In genomic region chr20:61998343-61999121, GRCh38 we compare ENCODE assay signal across 17 cellular contexts.
DNase-seq lines count a peak whose midpoint lies in the region; ATAC-seq, FAIRE-seq and TF ChIP-seq lines count a peak whose summit lies in the region.
"Had no signal": no experiment of that assay in that cellular context is flagged by ENCODE, and none has a peak within 500 bp of the region (broad histone marks: within the 10 kb centered on the region; RNA-seq: fewer than 3 reads in every experiment).

No MANE protein-coding gene starts in this region.

- H3K4me1 ChIP-seq in HepG2 (ENCODE audit: insufficient read depth, low read length) (peaks cover 28% of the 10 kb centered on the region), right lobe of liver (peaks cover 0 to 6% (median 2%) of the 10 kb centered on the region in 4 donors)

- no peak overlapping the region for H3K4me2 ChIP-seq in HepG2 (ENCODE audit: low read depth, low read length)
- H3K4me2 ChIP-seq: SK-N-SH had no signal

- H3K27me3 ChIP-seq in HepG2 (ENCODE audit: control insufficient read depth in 1 of 2, insufficient read depth in 2 of 2, low read length in 2 of 2) (no peaks in the 10 kb centered on the region), right lobe of liver (no peaks in the 10 kb centered on the region)

- no peak overlapping the region for H3K27ac Mint-ChIP-seq in glutamatergic neuron (ENCODE audit: unreplicated experiment)
- H3K27ac Mint-ChIP-seq: CD4-positive, CD25-positive, alpha-beta regulatory T cell had no signal

- POLR2A ChIA-PET in HepG2 (lab: Yijun Ruan, JAX) (no interaction called here), RWPE1 (lab: Yijun Ruan, JAX; ENCODE audit: low non-redundant PET) (no interaction called here)

- in situ Hi-C loops in HepG2 (cut with HindIII; ENCODE audit: extremely low pct_ligation_motif_present, low pct_unique_long_range_greater_than_20kb) = no loop called here

- no peak overlapping the region for H2AFZ ChIP-seq in HepG2 (ENCODE audit: low read length)

- H3K4me3 Mint-ChIP-seq in glutamatergic neuron (ENCODE audit: unreplicated experiment) = no peak overlapping the region
- H3K4me3 Mint-ChIP-seq: CD4-positive, CD25-positive, alpha-beta regulatory T cell had no signal

- no peak for ATAC-seq in HepG2
- no peak for ATAC-seq in right lobe of liver
- ATAC-seq in GM18498 (IDR thresholded peaks at IDR 0.05; ENCODE audit: unreplicated experiment) = no peak

- intact Hi-C loops in HepG2 (cut with micrococcal nuclease; ENCODE audit: unreplicated experiment) (no loop called here), right lobe of liver (cut with DNase I) (no loop called here)

- BruUV-seq in HepG2 (replicated peaks; lab: Mats Ljungman, UMichigan) = no TSS peak

- no peaks in the 10 kb centered on the region for H3K79me2 ChIP-seq in HepG2 (ENCODE audit: insufficient read depth, low read length)

- no peaks in the 10 kb centered on the region for H4K20me1 ChIP-seq in HepG2 (ENCODE audit: insufficient read depth, low read length)

- FAIRE-seq in HepG2 (lab: Jason Lieb, UNC) = no peak
- FAIRE-seq: A204.1 had no signal

- CTCF ChIA-PET in HepG2 (lab: Yijun Ruan, JAX; ENCODE audit: low intra/inter-chr PET ratio, low total read pairs) (no interaction called here), RWPE1 (lab: Yijun Ruan, JAX) (no interaction called here)

- TF ChIP-seq POLR2A in HepG2 (IDR thresholded peaks at IDR 0.05; ENCODE audit: insufficient read depth in 1 of 2, low read depth in 2 of 2, low read length in 2 of 2) (no peak), right lobe of liver (IDR thresholded peaks at IDR 0.05) (no peak)

- H3K27ac ChIP-seq in HepG2 (ENCODE audit: extremely low read length, insufficient read depth, low read length) (no peak overlapping the region), right lobe of liver (no peak overlapping the region), RWPE1 (peak overlapping the region; percentile 2; the same call in 1 of the 2 replicates)

- TF ChIP-seq EP300 in HepG2 (IDR thresholded peaks at IDR 0.05; ENCODE audit: low read depth in 2 of 2, low read length in 2 of 2) = no peak
- TF ChIP-seq EP300 in HepG2 (CRISPR knock-in tag; IDR thresholded peaks at IDR 0.05; ENCODE audit: borderline replicate concordance) = no peak

- H3K4me3 ChIP-seq in HepG2 (replicated peaks in 1 of 3; ENCODE audit: insufficient read depth in 1 of 3, low read depth in 2 of 3, low read length in 3 of 3) (no peak overlapping the region), right lobe of liver (no peak overlapping the region)

- no peak for TF ChIP-seq RAD21 in HepG2 (CRISPR knock-in tag; IDR thresholded peaks at IDR 0.05)

- TF ChIP-seq CTCF in HepG2 (CRISPR knock-in tag; IDR thresholded peaks at IDR 0.05) (no peak), right lobe of liver (IDR thresholded peaks at IDR 0.05) (no peak), RWPE1 (conservative IDR thresholded peaks at IDR 0.05; ENCODE audit: low read depth) (no peak), glutamatergic neuron (IDR thresholded peaks at IDR 0.05; ENCODE audit: partially characterized antibody, unreplicated experiment) (no peak)

- H3K4me1 Mint-ChIP-seq in glutamatergic neuron (ENCODE audit: low read depth, unreplicated experiment) = peaks cover 9% of the 10 kb centered on the region

- H3K9me3 Mint-ChIP-seq in glutamatergic neuron (ENCODE audit: unreplicated experiment) = peaks cover 5% of the 10 kb centered on the region

- DNase-seq in HepG2 (ENCODE audit: low spot score) (no peak), right lobe of liver (no peak), RWPE1 (ENCODE audit: low spot score) (no peak), glutamatergic neuron (peak; percentile 66), cerebellar cortex (ENCODE audit: low spot score) (no peak), T-helper 1 cell (no peak), SHP77 (lab: John Stamatoyannopoulos, UW) (no peak)
- DNase-seq: CD4-positive, CD25-positive, alpha-beta regulatory T cell; HCEC 1CT; Karpas-422; NCI-H1417 treated with DMSO at 0.1 percent for 48 hours; NCI-H187; NCI-H446; SIG-M5; SK-N-SH had no signal

- no peak overlapping the region for H3K9ac ChIP-seq in HepG2 (ENCODE audit: insufficient read depth, low read depth, low read length)
- H3K9ac ChIP-seq: SK-N-SH had no signal

- peaks cover 42 to 87% of the 10 kb centered on the region in 2 experiments for H3K36me3 ChIP-seq in HepG2 (replicated peaks in 1 of 2; ENCODE audit: control insufficient read depth in 1 of 2, insufficient read depth in 2 of 2, low read length in 2 of 2)
- peaks cover 5 to 74% (median 22%) of the 10 kb centered on the region in 4 donors for H3K36me3 ChIP-seq in right lobe of liver

- peaks cover 4% of the 10 kb centered on the region for H3K27me3 Mint-ChIP-seq in glutamatergic neuron (ENCODE audit: unreplicated experiment)
- H3K27me3 Mint-ChIP-seq: CD4-positive, CD25-positive, alpha-beta regulatory T cell had no signal

- H3K9me3 ChIP-seq in HepG2 (ENCODE audit: low read length) (no peaks in the 10 kb centered on the region), right lobe of liver (no peaks in the 10 kb centered on the region)
- H3K9me3 ChIP-seq: SK-N-SH had no signal

- H3K36me3 Mint-ChIP-seq in glutamatergic neuron (ENCODE audit: unreplicated experiment) = peaks cover 27% of the 10 kb centered on the region

- WGBS in HepG2 (ENCODE audit: low lambda C conversion rate) = 96% methylated on average over 19 of the region's 19 CpGs
- WGBS in right lobe of liver (ENCODE audit: insufficient coverage, low coverage, low lambda C conversion rate, missing lambda C conversion rate) = 91% methylated on average over 10 of the region's 19 CpGs

TF ChIP-seq in HepG2, 621 proteins besides CTCF, POLR2A, EP300 and RAD21 (continues in another document):
- TF ChIP-seq ZNF577 (CRISPR knock-in tag; IDR thresholded peaks at IDR 0.05; ENCODE audit: borderline replicate concordance, low read depth) (no peak), NFIB (CRISPR knock-in tag; IDR thresholded peaks at IDR 0.05; ENCODE audit: borderline replicate concordance) (0 out of 2 replicates have a peak, but pooled peaks have one; percentile 21), SIN3B (IDR thresholded peaks at IDR 0.05; ENCODE audit: low read length) (no peak), ZNF737 (CRISPR knock-in tag; IDR thresholded peaks at IDR 0.05; ENCODE audit: borderline replicate concordance) (no peak), KDM1A (CRISPR knock-in tag; IDR thresholded peaks at IDR 0.05) (no peak), ZNF225 (CRISPR knock-in tag; IDR thresholded peaks at IDR 0.05) (0 out of 2 replicates have a peak, but pooled peaks have one; percentile 67), ZNF17 (CRISPR knock-in tag; IDR thresholded peaks at IDR 0.05) (no peak), ZNF839 (CRISPR knock-in tag; IDR thresholded peaks at IDR 0.05; ENCODE audit: borderline replicate concordance) (0 out of 2 replicates have a peak, but pooled peaks have one; percentile 43), TBX2 (CRISPR knock-in tag; IDR thresholded peaks at IDR 0.05; ENCODE audit: borderline replicate concordance) (no peak), REL (CRISPR knock-in tag; conservative IDR thresholded peaks at IDR 0.05) (no peak), ATRX (CRISPR knock-in tag; IDR thresholded peaks at IDR 0.05; ENCODE audit: borderline replicate concordance) (no peak), ZNF891 (CRISPR knock-in tag; IDR thresholded peaks at IDR 0.05) (0 out of 2 replicates have a peak, but pooled peaks have one; percentile 34)
- TF ChIP-seq, protein P1, sequence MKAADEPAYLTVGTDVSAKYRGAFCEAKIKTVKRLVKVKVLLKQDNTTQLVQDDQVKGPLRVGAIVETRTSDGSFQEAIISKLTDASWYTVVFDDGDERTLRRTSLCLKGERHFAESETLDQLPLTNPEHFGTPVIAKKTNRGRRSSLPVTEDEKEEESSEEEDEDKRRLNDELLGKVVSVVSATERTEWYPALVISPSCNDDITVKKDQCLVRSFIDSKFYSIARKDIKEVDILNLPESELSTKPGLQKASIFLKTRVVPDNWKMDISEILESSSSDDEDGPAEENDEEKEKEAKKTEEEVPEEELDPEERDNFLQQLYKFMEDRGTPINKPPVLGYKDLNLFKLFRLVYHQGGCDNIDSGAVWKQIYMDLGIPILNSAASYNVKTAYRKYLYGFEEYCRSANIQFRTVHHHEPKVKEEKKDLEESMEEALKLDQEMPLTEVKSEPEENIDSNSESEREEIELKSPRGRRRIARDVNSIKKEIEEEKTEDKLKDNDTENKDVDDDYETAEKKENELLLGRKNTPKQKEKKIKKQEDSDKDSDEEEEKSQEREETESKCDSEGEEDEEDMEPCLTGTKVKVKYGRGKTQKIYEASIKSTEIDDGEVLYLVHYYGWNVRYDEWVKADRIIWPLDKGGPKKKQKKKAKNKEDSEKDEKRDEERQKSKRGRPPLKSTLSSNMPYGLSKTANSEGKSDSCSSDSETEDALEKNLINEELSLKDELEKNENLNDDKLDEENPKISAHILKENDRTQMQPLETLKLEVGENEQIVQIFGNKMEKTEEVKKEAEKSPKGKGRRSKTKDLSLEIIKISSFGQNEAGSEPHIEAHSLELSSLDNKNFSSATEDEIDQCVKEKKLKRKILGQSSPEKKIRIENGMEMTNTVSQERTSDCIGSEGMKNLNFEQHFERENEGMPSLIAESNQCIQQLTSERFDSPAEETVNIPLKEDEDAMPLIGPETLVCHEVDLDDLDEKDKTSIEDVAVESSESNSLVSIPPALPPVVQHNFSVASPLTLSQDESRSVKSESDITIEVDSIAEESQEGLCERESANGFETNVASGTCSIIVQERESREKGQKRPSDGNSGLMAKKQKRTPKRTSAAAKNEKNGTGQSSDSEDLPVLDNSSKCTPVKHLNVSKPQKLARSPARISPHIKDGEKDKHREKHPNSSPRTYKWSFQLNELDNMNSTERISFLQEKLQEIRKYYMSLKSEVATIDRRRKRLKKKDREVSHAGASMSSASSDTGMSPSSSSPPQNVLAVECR (CRISPR knock-in tag; IDR thresholded peaks at IDR 0.05; ENCODE audit: borderline replicate concordance) = no peak
- TF ChIP-seq, protein P2, sequence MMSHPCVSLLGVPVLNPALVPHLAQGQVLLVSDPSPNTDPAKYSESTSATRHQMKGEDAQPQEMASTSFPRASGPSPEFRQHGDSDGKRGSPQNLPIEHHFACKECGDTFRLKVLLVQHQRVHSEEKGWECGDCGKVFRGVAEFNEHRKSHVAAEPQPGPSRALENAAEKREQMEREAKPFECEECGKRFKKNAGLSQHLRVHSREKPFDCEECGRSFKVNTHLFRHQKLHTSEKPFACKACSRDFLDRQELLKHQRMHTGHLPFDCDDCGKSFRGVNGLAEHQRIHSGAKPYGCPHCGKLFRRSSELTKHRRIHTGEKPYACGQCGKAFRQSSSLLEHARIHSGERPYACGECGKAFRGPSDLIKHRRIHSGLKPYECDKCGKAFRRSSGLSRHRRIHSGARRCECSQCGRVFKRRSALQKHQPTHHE (CRISPR knock-in tag; IDR thresholded peaks at IDR 0.05; ENCODE audit: borderline replicate concordance) = no peak
